Comparison of ENCODE assay signal across 16 cellular contexts in the genomic region with DNA sequence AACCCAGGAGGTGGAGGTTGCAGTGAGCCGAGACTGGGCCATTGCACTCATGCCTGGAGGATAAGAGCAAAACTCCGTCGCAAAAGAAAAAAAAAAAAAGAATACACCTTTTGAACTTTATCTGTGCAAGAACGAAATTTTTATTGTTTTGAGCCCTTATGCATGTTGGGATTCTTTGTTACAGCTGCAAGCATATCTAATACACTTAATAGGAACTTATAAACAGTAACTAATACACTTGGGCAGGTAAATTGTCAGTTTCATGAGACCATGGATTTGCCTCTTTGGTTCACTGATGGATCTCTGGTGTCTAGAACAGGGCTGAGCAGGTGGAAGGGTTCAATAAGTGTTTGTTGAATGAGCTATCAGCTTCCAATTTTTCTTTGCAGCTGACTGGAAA.
A peak's percentile ranks its signal among the peaks of the same experiment; 100 is the strongest.
DNase-seq lines count a peak whose midpoint lies in the region; ATAC-seq and TF ChIP-seq lines count a peak whose summit lies in the region.
"Had no signal": no experiment of that assay in that cellular context is flagged by ENCODE, and none has a peak within 500 bp of the region (broad histone marks: within the 10 kb centered on the region; RNA-seq: fewer than 3 reads in every experiment).

No MANE protein-coding gene starts in this region.

- H3K36me3 ChIP-seq in SK-N-SH (replicated peaks in 1 of 2; ENCODE audit: control insufficient read depth in 1 of 2, insufficient read depth in 2 of 2, low read length in 1 of 2) (no peaks in the 10 kb centered on the region), smooth muscle cell (ENCODE audit: low read depth) (no peaks in the 10 kb centered on the region), Karpas-422 (ENCODE audit: insufficient read depth, low read length) (no peaks in the 10 kb centered on the region)

- H3K4me2 ChIP-seq in SK-N-SH: peak overlapping the region; percentile 79
- no peak overlapping the region for H3K4me2 ChIP-seq in smooth muscle cell
- H3K4me2 ChIP-seq in Karpas-422 (ENCODE audit: low read depth, low read length, poor library complexity, severe bottlenecking): no peak overlapping the region

- no peaks in the 10 kb centered on the region for H3K9me2 ChIP-seq in SK-N-SH
- H3K9me2 ChIP-seq in Karpas-422 (replicated peaks; ENCODE audit: insufficient read depth, low read length): no peaks in the 10 kb centered on the region

- TF ChIP-seq EP300 in SK-N-SH (IDR thresholded peaks at IDR 0.05; ENCODE audit: borderline replicate concordance in 1 of 2, low read depth in 1 of 2, low read length in 1 of 2): no peak

- H3K27ac ChIP-seq in SK-N-SH (ENCODE audit: low read depth in 2 of 2, low read length in 1 of 2) (peak overlapping the region in 1 of 2 experiments; percentile 94; a peak in 2 of 4 replicates), RWPE1 (peak overlapping the region; percentile 93), epithelial cell of prostate (peak overlapping the region; percentile 91), smooth muscle cell (ENCODE audit: low read depth) (peak overlapping the region; percentile 41), Karpas-422 (ENCODE audit: low read length) (no peak overlapping the region)
- H3K27ac ChIP-seq: 22Rv1 had no signal

- no peak for ATAC-seq in SK-N-SH treated with all-trans-retinoic acid at 6 μM for 48 hours
- no peak for ATAC-seq in GM21423 (IDR thresholded peaks at IDR 0.05; ENCODE audit: unreplicated experiment)
- ATAC-seq: GM12878 had no signal

- POLR2A ChIA-PET in SK-N-SH (lab: Yijun Ruan, JAX): no interaction called here
- POLR2A ChIA-PET in RWPE1 (lab: Yijun Ruan, JAX; ENCODE audit: low non-redundant PET): interaction anchor here (0.5 kb wide), 1 partner anchor 85 kb away, joined by 3 read pairs; no protein-coding TSS in a partner anchor

- H2AFZ ChIP-seq in SK-N-SH (ENCODE audit: low read depth) (peak overlapping the region; percentile 73; the same call in 1 of the 2 replicates), smooth muscle cell (ENCODE audit: low read depth) (no peak overlapping the region), Karpas-422 (ENCODE audit: low read length) (no peak overlapping the region)

- CTCF ChIA-PET in SK-N-SH (lab: Yijun Ruan, JAX): interaction anchor here (0.7 kb wide), 1 partner anchor 135 kb away, joined by 3 read pairs; no protein-coding TSS in a partner anchor
- CTCF ChIA-PET in RWPE1 (lab: Yijun Ruan, JAX): interaction anchor here (0.6 kb wide), 1 partner anchor 16 kb away, joined by 3 read pairs; no protein-coding TSS in a partner anchor

- H3F3A ChIP-seq in SK-N-SH (replicated peaks; ENCODE audit: insufficient read depth) (peaks cover 28% of the 10 kb centered on the region), smooth muscle cell (ENCODE audit: low read depth) (no peaks in the 10 kb centered on the region)

- H3K4me3 ChIP-seq in SK-N-SH (ENCODE audit: low read depth in 2 of 2, low read length in 1 of 2): no peak overlapping the region; a peak in 1 of 4 replicates
- no peak overlapping the region for H3K4me3 ChIP-seq in smooth muscle cell
- no peak overlapping the region for H3K4me3 ChIP-seq in Karpas-422 (ENCODE audit: low read length)
- H3K4me3 ChIP-seq: GM12878 had no signal

- no peak for DNase-seq in SK-N-SH
- no peak for DNase-seq in RWPE1 (ENCODE audit: low spot score)
- DNase-seq in epithelial cell of prostate (ENCODE audit: low read depth, low spot score): no peak
- no peak for DNase-seq in smooth muscle cell (lab: John Stamatoyannopoulos, UW; ENCODE audit: unreplicated experiment)
- no peak for DNase-seq in activated CD8-positive, alpha-beta memory T cell treated with anti-CD3 and anti-CD28 coated beads for 24 hours
- DNase-seq in Karpas-422: no peak
- DNase-seq: Calu3; CD4-positive, alpha-beta memory T cell; NCI-H146; NCI-H2171; NCI-H446; SHP77 treated with DMSO at 0.1 percent for 48 hours had no signal

- H4K20me1 ChIP-seq in SK-N-SH (ENCODE audit: insufficient read depth) (no peaks in the 10 kb centered on the region), smooth muscle cell (ENCODE audit: low read depth) (no peaks in the 10 kb centered on the region), Karpas-422 (ENCODE audit: insufficient read depth, low read depth, low read length) (no peaks in the 10 kb centered on the region)

- WGBS in SK-N-SH (ENCODE audit: low lambda C conversion rate): 23% methylated on average over 4 of the region's 4 CpGs
- 92% methylated on average over 4 of the region's 4 CpGs for WGBS in smooth muscle cell (ENCODE audit: low lambda C conversion rate)

- H3K4me1 ChIP-seq in SK-N-SH (ENCODE audit: control insufficient read depth in 1 of 2, insufficient read depth in 2 of 2, low read depth in 1 of 2, low read length in 1 of 2) (peaks cover 0 to 16% of the 10 kb centered on the region in 2 experiments; a peak in 2 of 4 replicates), smooth muscle cell (ENCODE audit: low read depth) (no peaks in the 10 kb centered on the region), Karpas-422 (ENCODE audit: low read length) (no peaks in the 10 kb centered on the region)

- H3K9ac ChIP-seq in SK-N-SH (peak overlapping the region; percentile 59; the same call in 1 of the 2 replicates), smooth muscle cell (ENCODE audit: low read depth) (no peak overlapping the region), Karpas-422 (ENCODE audit: low read length) (no peak overlapping the region)

- H3K9me3 ChIP-seq in SK-N-SH: no peaks in the 10 kb centered on the region
- H3K9me3 ChIP-seq in smooth muscle cell (replicated peaks; ENCODE audit: low read depth): no peaks in the 10 kb centered on the region
- 0 out of 2 replicates have a peak, but pooled peaks cover 2% of the 10 kb centered on the region for H3K9me3 ChIP-seq in Karpas-422 (ENCODE audit: low read length)

- H3K79me2 ChIP-seq in SK-N-SH (ENCODE audit: insufficient read depth) (no peaks in the 10 kb centered on the region), smooth muscle cell (ENCODE audit: low read depth) (no peaks in the 10 kb centered on the region), Karpas-422 (ENCODE audit: low read length) (no peaks in the 10 kb centered on the region)

- H3K27me3 ChIP-seq in SK-N-SH (ENCODE audit: insufficient read depth) (0 out of 2 replicates have a peak, but pooled peaks cover 4% of the 10 kb centered on the region), smooth muscle cell (ENCODE audit: low read depth) (no peaks in the 10 kb centered on the region), Karpas-422 (ENCODE audit: low read length) (no peaks in the 10 kb centered on the region; the same call in 1 of the 2 replicates)

- no peak for TF ChIP-seq RAD21 in SK-N-SH (IDR thresholded peaks at IDR 0.05; ENCODE audit: low read length)

- TF ChIP-seq CTCF in SK-N-SH (IDR thresholded peaks at IDR 0.05) (no peak), RWPE1 (conservative IDR thresholded peaks at IDR 0.05; ENCODE audit: low read depth) (no peak), smooth muscle cell (IDR thresholded peaks at IDR 0.05; ENCODE audit: borderline replicate concordance, insufficient read depth, poor library complexity, severe bottlenecking) (no peak)

TF ChIP-seq in SK-N-SH, 30 proteins besides CTCF, POLR2A, EP300 and RAD21 (continues in another document):
- TF ChIP-seq FOXM1 (IDR thresholded peaks at IDR 0.05; ENCODE audit: low read depth): no peak
- TF ChIP-seq FOSL2 (IDR thresholded peaks at IDR 0.05; ENCODE audit: borderline replicate concordance, low read depth): no peak
- TF ChIP-seq, protein P1, sequence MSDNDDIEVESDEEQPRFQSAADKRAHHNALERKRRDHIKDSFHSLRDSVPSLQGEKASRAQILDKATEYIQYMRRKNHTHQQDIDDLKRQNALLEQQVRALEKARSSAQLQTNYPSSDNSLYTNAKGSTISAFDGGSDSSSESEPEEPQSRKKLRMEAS (IDR thresholded peaks at IDR 0.05; ENCODE audit: low read depth): no peak
- no peak for TF ChIP-seq RFX5 (IDR thresholded peaks at IDR 0.05; ENCODE audit: low read length)
- TF ChIP-seq EZH2phosphoT487 (IDR thresholded peaks at IDR 0.05; ENCODE audit: borderline replicate concordance, low read depth): no peak

TF ChIP-seq in SK-N-SH treated with all-trans-retinoic acid at 6 μM for 48 hours, 23 proteins besides CTCF, POLR2A, EP300 and RAD21:
- TF ChIP-seq SNAI2 (CRISPR knock-in tag; IDR thresholded peaks at IDR 0.05) (no peak), CSDC2 (CRISPR knock-in tag; IDR thresholded peaks at IDR 0.05) (no peak), PPARA (CRISPR knock-in tag; IDR thresholded peaks at IDR 0.05; ENCODE audit: borderline replicate concordance) (no peak), RARB (CRISPR knock-in tag; IDR thresholded peaks at IDR 0.05) (no peak), ZNF70 (CRISPR knock-in tag; IDR thresholded peaks at IDR 0.05) (no peak), ZFP30 (CRISPR knock-in tag; IDR thresholded peaks at IDR 0.05) (no peak), TCF4 (CRISPR knock-in tag; IDR thresholded peaks at IDR 0.05; ENCODE audit: borderline replicate concordance) (no peak)
- TF ChIP-seq, protein P2, sequence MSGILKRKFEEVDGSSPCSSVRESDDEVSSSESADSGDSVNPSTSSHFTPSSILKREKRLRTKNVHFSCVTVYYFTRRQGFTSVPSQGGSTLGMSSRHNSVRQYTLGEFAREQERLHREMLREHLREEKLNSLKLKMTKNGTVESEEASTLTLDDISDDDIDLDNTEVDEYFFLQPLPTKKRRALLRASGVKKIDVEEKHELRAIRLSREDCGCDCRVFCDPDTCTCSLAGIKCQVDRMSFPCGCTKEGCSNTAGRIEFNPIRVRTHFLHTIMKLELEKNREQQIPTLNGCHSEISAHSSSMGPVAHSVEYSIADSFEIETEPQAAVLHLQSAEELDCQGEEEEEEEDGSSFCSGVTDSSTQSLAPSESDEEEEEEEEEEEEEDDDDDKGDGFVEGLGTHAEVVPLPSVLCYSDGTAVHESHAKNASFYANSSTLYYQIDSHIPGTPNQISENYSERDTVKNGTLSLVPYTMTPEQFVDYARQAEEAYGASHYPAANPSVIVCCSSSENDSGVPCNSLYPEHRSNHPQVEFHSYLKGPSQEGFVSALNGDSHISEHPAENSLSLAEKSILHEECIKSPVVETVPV (CRISPR knock-in tag; IDR thresholded peaks at IDR 0.05): no peak
- TF ChIP-seq, protein P3, sequence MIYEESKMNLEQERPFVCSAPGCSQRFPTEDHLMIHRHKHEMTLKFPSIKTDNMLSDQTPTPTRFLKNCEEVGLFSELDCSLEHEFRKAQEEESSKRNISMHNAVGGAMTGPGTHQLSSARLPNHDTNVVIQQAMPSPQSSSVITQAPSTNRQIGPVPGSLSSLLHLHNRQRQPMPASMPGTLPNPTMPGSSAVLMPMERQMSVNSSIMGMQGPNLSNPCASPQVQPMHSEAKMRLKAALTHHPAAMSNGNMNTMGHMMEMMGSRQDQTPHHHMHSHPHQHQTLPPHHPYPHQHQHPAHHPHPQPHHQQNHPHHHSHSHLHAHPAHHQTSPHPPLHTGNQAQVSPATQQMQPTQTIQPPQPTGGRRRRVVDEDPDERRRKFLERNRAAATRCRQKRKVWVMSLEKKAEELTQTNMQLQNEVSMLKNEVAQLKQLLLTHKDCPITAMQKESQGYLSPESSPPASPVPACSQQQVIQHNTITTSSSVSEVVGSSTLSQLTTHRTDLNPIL (CRISPR knock-in tag; IDR thresholded peaks at IDR 0.05; ENCODE audit: low read depth): no peak
